Comparison of ENCODE assay signal across 8 cellular contexts in genomic region chr7:128938524-128939074, GRCh38. TPM values are rescaled to one million over a fixed set of nuclear protein-coding genes. Genes with fewer than 3 reads are reported as not detected.
DNase-seq lines count a peak whose midpoint lies in the region; ATAC-seq and TF ChIP-seq lines count a peak whose summit lies in the region.

No MANE protein-coding gene starts in this region.

- H2AK5ac ChIP-seq in mesendoderm (ENCODE audit: low read length) = no peak overlapping the region

- ATAC-seq in HG02678 (IDR thresholded peaks at IDR 0.05; ENCODE audit: unreplicated experiment) = no peak

- peak overlapping the region; percentile 66 for H3K27ac ChIP-seq in colonic mucosa
- H3K27ac ChIP-seq in mesendoderm (ENCODE audit: low read depth, low read length) = no peak overlapping the region

- H3K18ac ChIP-seq in mesendoderm (ENCODE audit: low read length) = no peak overlapping the region

- no peaks in the 10 kb centered on the region for H3K79me1 ChIP-seq in mesendoderm (ENCODE audit: low read length)

- DNase-seq in NCI-H2171 treated with DMSO at 0.1 percent for 48 hours (lab: John Stamatoyannopoulos, UW) = peak; percentile 28
- DNase-seq in NCI-H2171 (lab: John Stamatoyannopoulos, UW) = no peak
- DNase-seq in NCI-H748 treated with DMSO at 0.1 percent for 48 hours (lab: John Stamatoyannopoulos, UW) = peak; percentile 5
- peak; percentile 40 for DNase-seq in colonic mucosa
- DNase-seq in mesendoderm = no peak
- DNase-seq in NOMO-1 treated with DMSO at 0.1 percent for 48 hours (lab: John Stamatoyannopoulos, UW; ENCODE audit: unreplicated experiment) = no peak
- DNase-seq in GM19240 (ENCODE audit: insufficient read length, low spot score) = no peak

- H2BK120ac ChIP-seq in mesendoderm (ENCODE audit: low read depth, low read length) = no peak overlapping the region

- peak overlapping the region; percentile 71 for H3K4me2 ChIP-seq in mesendoderm (ENCODE audit: low read length)

- peak overlapping the region; percentile 80 for H3K23ac ChIP-seq in mesendoderm (ENCODE audit: low read length)

- no peak overlapping the region for H3K4ac ChIP-seq in mesendoderm (ENCODE audit: low read depth, low read length)

- no peaks in the 10 kb centered on the region for H3K79me2 ChIP-seq in mesendoderm (ENCODE audit: control insufficient read depth, insufficient read depth, low read length)

- H3K9ac ChIP-seq in colonic mucosa (ENCODE audit: low read depth in 2 of 2, low read length in 2 of 2) = peak overlapping the region; percentile 58 to 68
- H3K9ac ChIP-seq in mesendoderm (ENCODE audit: low read length) = peak overlapping the region; percentile 45

- H3K4me3 ChIP-seq in colonic mucosa (peak overlapping the region; percentile 80), mesendoderm (ENCODE audit: low read length) (peak overlapping the region; percentile 25)

- H3K4me1 ChIP-seq in colonic mucosa (peaks cover 3% of the 10 kb centered on the region), mesendoderm (ENCODE audit: control insufficient read depth, low read depth, low read length) (no peaks in the 10 kb centered on the region)

- H4K8ac ChIP-seq in mesendoderm (ENCODE audit: low read depth, low read length) = no peak overlapping the region

- no peaks in the 10 kb centered on the region for H3K9me3 ChIP-seq in colonic mucosa

- intact Hi-C loops in colonic mucosa (cut with DNase I) = no loop called here

- H3K56ac ChIP-seq in mesendoderm (ENCODE audit: low read length) = peak overlapping the region; percentile 15

- TF ChIP-seq CTCF in colonic mucosa (IDR thresholded peaks at IDR 0.05) = no peak

- H4K5ac ChIP-seq in mesendoderm (ENCODE audit: low read length) = no peak overlapping the region

- no CpG with 5 or more reads among the region's 31 CpGs for WGBS in mesendoderm (ENCODE audit: extremely low coverage, insufficient coverage, low lambda C conversion rate)

- no peaks in the 10 kb centered on the region for H3K27me3 ChIP-seq in colonic mucosa
- H3K27me3 ChIP-seq in mesendoderm (ENCODE audit: insufficient read depth, low read length, poor library complexity) = peaks cover 19% of the 10 kb centered on the region

- H2BK15ac ChIP-seq in mesendoderm (replicated peaks; ENCODE audit: low read depth) = no peak overlapping the region

- no peaks in the 10 kb centered on the region for H3K36me3 ChIP-seq in colonic mucosa
- H3K36me3 ChIP-seq in mesendoderm (ENCODE audit: control insufficient read depth, insufficient read depth, low read length) = no peaks in the 10 kb centered on the region

- no peak overlapping the region for H2BK5ac ChIP-seq in mesendoderm (ENCODE audit: low read length)

RNA-seq across cellular contexts. Expression of gene IRF5, which starts 0.9 kb away (rescaled TPM):
- 1 to 10 TPM; 5.0 to 9.7 TPM for total RNA-seq in colonic mucosa
- 0.07 TPM for polyA plus RNA-seq in mesendoderm (2013, experiment 1 of 2)
- polyA plus RNA-seq in mesendoderm (2013, experiment 2 of 2) = 0.06 TPM

RNA-seq across cellular contexts. Expression of gene KCP, which starts 28.1 kb away (rescaled TPM):
- 1 to 10 TPM in 1 of 2 donors, under 1 TPM in 1; 0.64 to 1.1 TPM for total RNA-seq in colonic mucosa
- polyA plus RNA-seq in mesendoderm (2013, experiment 1 of 2) = 0.74 TPM
- polyA plus RNA-seq in mesendoderm (2013, experiment 2 of 2) = 0.84 TPM

Comparison
In these comparisons a context has a peak if more than half of its experiments do, and no peak if none do; other contexts are left out.
1. DNase-seq: peak in NCI-H2171 treated with DMSO at 0.1 percent for 48 hours (single experiment), NCI-H748 treated with DMSO at 0.1 percent for 48 hours (single experiment) and colonic mucosa (single experiment); none in NCI-H2171 (single experiment), mesendoderm (single experiment), NOMO-1 treated with DMSO at 0.1 percent for 48 hours (single experiment) and GM19240 (single experiment).